8 cellular contexts compared by ENCODE assay signal in genomic region chr2:240435955-240436625, GRCh38. TPM values are rescaled to one million over a fixed set of nuclear protein-coding genes. Genes with fewer than 3 reads are reported as not detected.
DNase-seq lines count a peak whose midpoint lies in the region; ATAC-seq and TF ChIP-seq lines count a peak whose summit lies in the region.

No MANE protein-coding gene starts in this region.

- CTCF ChIA-PET in PC-3 (lab: Charles Lee), result no interaction called here
- CTCF ChIA-PET in naive thymus-derived CD4-positive, alpha-beta T cell (lab: Charles Lee), result interaction anchor here (1.6 kb wide), 1 partner anchor 10 kb away, joined by 3 read pairs; no protein-coding TSS in a partner anchor

- H3K9me3 Mint-ChIP-seq in endodermal cell, result no peaks in the 10 kb centered on the region
- no peaks in the 10 kb centered on the region for H3K9me3 Mint-ChIP-seq in naive thymus-derived CD4-positive, alpha-beta T cell

- H3K4me2 ChIP-seq in PC-3 (ENCODE audit: low read length), result peak overlapping the region; percentile 97

- H3K79me2 ChIP-seq in PC-3 (ENCODE audit: low read length), result peaks cover 35% of the 10 kb centered on the region

- peaks cover 27% of the 10 kb centered on the region for H4K20me1 ChIP-seq in PC-3 (ENCODE audit: low read length)

- H3K27ac Mint-ChIP-seq in endodermal cell, result no peak overlapping the region
- no peak overlapping the region for H3K27ac Mint-ChIP-seq in naive thymus-derived CD4-positive, alpha-beta T cell

- TF ChIP-seq CTCF in BE2C (IDR thresholded peaks at IDR 0.05; ENCODE audit: low read depth, low read length), result no peak
- no peak for TF ChIP-seq CTCF in PC-3 (conservative IDR thresholded peaks at IDR 0.05; ENCODE audit: low read depth, low read length)
- no peak for TF ChIP-seq CTCF in endodermal cell (conservative IDR thresholded peaks at IDR 0.05)

- intact Hi-C loops in PC-3 (cut with micrococcal nuclease), result loop anchor here (2.0 kb wide), 1 partner anchor 49 kb away; no protein-coding TSS in a partner anchor
- intact Hi-C loops in naive thymus-derived CD4-positive, alpha-beta T cell (cut with micrococcal nuclease), result loop anchor here (1.0 to 10.0 kb wide), 7 partner anchors 34 to 1296 kb away; partner anchors contain the start of genes COPS9 (in 1 of the 2), D2HGDH (in 1 of the 2) and NDUFA10 (in 1 of the 2)

- DNase-seq in BE2C (peak; percentile 54), PC-3 (peak; percentile 14), endodermal cell (peak; percentile 76), NCI-H510A treated with DMSO at 0.1 percent for 48 hours (lab: John Stamatoyannopoulos, UW) (no peak), RPMI8226 (no peak)
- DNase-seq in naive thymus-derived CD4-positive, alpha-beta T cell, result peak in 2 of 9 donors; percentile 6 to 27

- peaks cover 13% of the 10 kb centered on the region for H3K27me3 ChIP-seq in BE2C
- no peaks in the 10 kb centered on the region for H3K27me3 ChIP-seq in PC-3 (ENCODE audit: low read length)
- peaks cover 14% of the 10 kb centered on the region for H3K27me3 ChIP-seq in endodermal cell (ENCODE audit: control insufficient read depth, insufficient read depth, low read length, poor library complexity, severe bottlenecking)
- H3K27me3 ChIP-seq in naive thymus-derived CD4-positive, alpha-beta T cell (ENCODE audit: control insufficient read depth in 2 of 2, insufficient read depth in 2 of 2, low read length in 2 of 2), result peaks cover 0 to 12% of the 10 kb centered on the region in 2 donors

- H3K9me2 ChIP-seq in PC-3 (replicated peaks; ENCODE audit: low read length), result no peaks in the 10 kb centered on the region

- WGBS in endodermal cell (ENCODE audit: insufficient coverage in 1 of 2, insufficient read length in 1 of 2), 2 experiments, result 0 to 1% methylated on average over 47 to 86 of the region's 86 CpGs

- H3K9me3 ChIP-seq in BE2C (peaks cover 7% of the 10 kb centered on the region; the same call in 1 of the 2 replicates), PC-3 (ENCODE audit: low read length) (no peaks in the 10 kb centered on the region), endodermal cell (ENCODE audit: control insufficient read depth, low read length) (no peaks in the 10 kb centered on the region)
- no peaks in the 10 kb centered on the region for H3K9me3 ChIP-seq in naive thymus-derived CD4-positive, alpha-beta T cell (ENCODE audit: control insufficient read depth in 2 of 3, low read length in 3 of 3)

- BruUV-seq in PC-3 (replicated peaks; lab: Mats Ljungman, UMichigan), result no TSS peak

- ATAC-seq in GM21360 (IDR thresholded peaks at IDR 0.05; ENCODE audit: unreplicated experiment), result peak; percentile 4
- peak; percentile 4 for ATAC-seq in PC-3
- ATAC-seq in naive thymus-derived CD4-positive, alpha-beta T cell, result no peak
- ATAC-seq in GM18858 (IDR thresholded peaks at IDR 0.05; ENCODE audit: unreplicated experiment), result no peak

- peak overlapping the region; percentile 83 for H3K9ac ChIP-seq in PC-3 (ENCODE audit: low read length)
- peak overlapping the region; percentile 51 for H3K9ac ChIP-seq in endodermal cell (ENCODE audit: extremely low read depth, low read length, poor library complexity, severe bottlenecking)

- H3K27ac ChIP-seq in PC-3 (ENCODE audit: low read length), result peak overlapping the region; percentile 56
- H3K27ac ChIP-seq in endodermal cell (ENCODE audit: low read depth, low read length), result no peak overlapping the region
- no peak overlapping the region for H3K27ac ChIP-seq in naive thymus-derived CD4-positive, alpha-beta T cell (ENCODE audit: low read depth, low read length)

- H3K4me3 Mint-ChIP-seq in endodermal cell, result peak overlapping the region; percentile 80
- peak overlapping the region; percentile 40 to 78 (median 58) for H3K4me3 Mint-ChIP-seq in naive thymus-derived CD4-positive, alpha-beta T cell

- H2AFZ ChIP-seq in PC-3 (ENCODE audit: low read length), result 0 out of 2 replicates have a peak overlapping the region, but pooled peaks have one; percentile 26

- H3K36me3 Mint-ChIP-seq in endodermal cell (ENCODE audit: low read depth), result peaks cover 2% of the 10 kb centered on the region
- no peaks in the 10 kb centered on the region for H3K36me3 Mint-ChIP-seq in naive thymus-derived CD4-positive, alpha-beta T cell

- H3K36me3 ChIP-seq in BE2C (no peaks in the 10 kb centered on the region), PC-3 (ENCODE audit: low read depth, low read length) (no peaks in the 10 kb centered on the region), endodermal cell (ENCODE audit: control insufficient read depth, insufficient read depth, low read length) (no peaks in the 10 kb centered on the region)
- no peaks in the 10 kb centered on the region for H3K36me3 ChIP-seq in naive thymus-derived CD4-positive, alpha-beta T cell (ENCODE audit: control insufficient read depth in 2 of 3, insufficient read depth in 3 of 3, low read length in 3 of 3)

- H3K4me3 ChIP-seq in BE2C (ENCODE audit: low read depth, low read length), result peak overlapping the region; percentile 55
- H3K4me3 ChIP-seq in PC-3 (ENCODE audit: low read length), result peak overlapping the region; percentile 80
- peak overlapping the region; percentile 80 for H3K4me3 ChIP-seq in endodermal cell (ENCODE audit: low read length)
- peak overlapping the region; percentile 37 for H3K4me3 ChIP-seq in naive thymus-derived CD4-positive, alpha-beta T cell (ENCODE audit: low read length)

- H3F3A ChIP-seq in PC-3 (ENCODE audit: low read length, unreplicated experiment), result peaks cover 4% of the 10 kb centered on the region

- H3K27me3 Mint-ChIP-seq in endodermal cell (ENCODE audit: insufficient read depth), result peaks cover 46% of the 10 kb centered on the region
- H3K27me3 Mint-ChIP-seq in naive thymus-derived CD4-positive, alpha-beta T cell, result peaks cover 12 to 33% (median 21%) of the 10 kb centered on the region in 5 donors

- H3K4me1 Mint-ChIP-seq in endodermal cell, result no peaks in the 10 kb centered on the region
- H3K4me1 Mint-ChIP-seq in naive thymus-derived CD4-positive, alpha-beta T cell, result peaks cover 0 to 11% (median 4%) of the 10 kb centered on the region in 7 donors

- peaks cover 3% of the 10 kb centered on the region for H3K4me1 ChIP-seq in BE2C
- H3K4me1 ChIP-seq in PC-3 (ENCODE audit: insufficient read depth, low read length), result peaks cover 30% of the 10 kb centered on the region
- no peaks in the 10 kb centered on the region for H3K4me1 ChIP-seq in endodermal cell (ENCODE audit: control insufficient read depth, insufficient read depth, low read length)
- peaks cover 0 to 6% of the 10 kb centered on the region in 2 donors for H3K4me1 ChIP-seq in naive thymus-derived CD4-positive, alpha-beta T cell (ENCODE audit: control insufficient read depth in 2 of 2, insufficient read depth in 2 of 2, low read length in 2 of 2)

- POLR2A ChIA-PET in PC-3 (lab: Charles Lee; ENCODE audit: unreplicated experiment), result interaction anchor here (1.6 kb wide), 1 partner anchor 66 kb away, joined by 11 read pairs; no protein-coding TSS in a partner anchor
- POLR2A ChIA-PET in naive thymus-derived CD4-positive, alpha-beta T cell (lab: Charles Lee), result no interaction called here

RNA-seq across cellular contexts. Expression of gene GPC1, which starts 0.6 kb away (rescaled TPM):
- 46.0 TPM for polyA plus RNA-seq in BE2C (2012; ENCODE audit: insufficient read depth, insufficient read length, low read depth)
- total RNA-seq in PC-3 (2014; rRNA removed) (37.1 and 56.7 TPM in 2 replicates), endodermal cell (10 to 100 TPM; 37.8 to 69.7 TPM)
- polyA plus RNA-seq in endodermal cell (2013, experiment 1 of 2), result 55.9 TPM
- 56.9 TPM for polyA plus RNA-seq in endodermal cell (2013, experiment 2 of 2)
- 1 to 10 TPM in 2 of 5 experiments, under 1 TPM in 3; 0.35 to 4.5 (median 0.90) TPM for total RNA-seq in naive thymus-derived CD4-positive, alpha-beta T cell
- polyA plus RNA-seq in naive thymus-derived CD4-positive, alpha-beta T cell, result under 1 TPM in 1 of 2 donors, not detected in 1; 0.08 TPM

Comparison
In these comparisons a context has a peak if more than half of its experiments do, and no peak if none do; other contexts are left out.
1. DNase-seq: peak in BE2C (single experiment), PC-3 (single experiment) and endodermal cell (single experiment); none in NCI-H510A treated with DMSO at 0.1 percent for 48 hours (single experiment) and RPMI8226 (single experiment).
2. ATAC-seq: peak in GM21360 (single experiment) and PC-3 (single experiment); none in naive thymus-derived CD4-positive, alpha-beta T cell (single experiment) and GM18858 (single experiment).
3. Peak in every context shown above with its lines, with median percentiles within 50 percentile points of each other: H3K4me3 ChIP-seq.